In the genomic region with DNA sequence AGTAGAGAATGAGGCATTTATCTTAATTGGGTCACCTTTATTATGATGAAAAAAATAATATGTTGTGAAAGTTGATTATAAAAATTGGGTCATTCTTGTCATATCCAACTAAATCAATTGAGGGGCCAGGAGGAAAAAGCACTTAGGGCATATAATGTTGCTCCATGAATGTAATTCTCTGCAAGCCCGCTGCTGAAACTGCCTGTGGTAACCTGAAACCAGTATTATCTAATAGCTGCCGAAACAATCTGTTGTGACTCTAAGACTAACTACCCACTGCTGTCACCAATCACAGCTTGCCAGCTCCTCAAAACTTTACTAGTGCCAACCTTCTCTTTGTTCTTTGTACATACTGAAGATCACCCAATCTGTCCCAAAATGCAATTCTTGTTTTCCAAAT, we compare ENCODE assay signal across 13 cellular contexts.
DNase-seq lines count a peak whose midpoint lies in the region; ATAC-seq and TF ChIP-seq lines count a peak whose summit lies in the region.
"Had no signal": no experiment of that assay in that cellular context is flagged by ENCODE, and none has a peak within 500 bp of the region (broad histone marks: within the 10 kb centered on the region; RNA-seq: fewer than 3 reads in every experiment).

No MANE protein-coding gene starts in this region.

- H4K20me1 ChIP-seq in OCI-LY3 (ENCODE audit: insufficient read depth, low read length), result peaks cover 56% of the 10 kb centered on the region

- ATAC-seq in Right ventricle myocardium inferior (peak; percentile 69), GM18520 (IDR thresholded peaks at IDR 0.05; ENCODE audit: unreplicated experiment) (no peak), upper lobe of left lung (ENCODE audit: low FRiP score in 2 of 2) (no peak)
- ATAC-seq: natural killer cell had no signal

- no peaks in the 10 kb centered on the region for H3K27me3 ChIP-seq in right atrium auricular region
- no peaks in the 10 kb centered on the region for H3K27me3 ChIP-seq in OCI-LY3 (ENCODE audit: low read depth, low read length)
- no peaks in the 10 kb centered on the region for H3K27me3 ChIP-seq in upper lobe of left lung
- H3K27me3 ChIP-seq in stomach, result no peaks in the 10 kb centered on the region

- TF ChIP-seq POLR2A in upper lobe of left lung (IDR thresholded peaks at IDR 0.05) (no peak), stomach (IDR thresholded peaks at IDR 0.05) (no peak)

- TF ChIP-seq CTCF in right atrium auricular region (IDR thresholded peaks at IDR 0.05), result no peak
- TF ChIP-seq CTCF in OCI-LY3 (IDR thresholded peaks at IDR 0.05; ENCODE audit: low read depth, low read length), result no peak
- TF ChIP-seq CTCF in fibroblast of villous mesenchyme (IDR thresholded peaks at IDR 0.05; ENCODE audit: insufficient read depth, low read depth, low read length), result no peak
- TF ChIP-seq CTCF in upper lobe of left lung (IDR thresholded peaks at IDR 0.05), result no peak
- TF ChIP-seq CTCF in stomach (IDR thresholded peaks at IDR 0.05), result no peak

- DNase-seq in Right ventricle myocardium inferior (ENCODE audit: missing footprints) (no peak), right atrium auricular region (ENCODE audit: low spot score) (no peak), fibroblast of villous mesenchyme (ENCODE audit: low read depth) (peak; percentile 30), stromal cell of bone marrow (ENCODE audit: low read depth) (peak; percentile 28), upper lobe of left lung (no peak), stomach (no peak)
- DNase-seq: 8988T; activated CD4-positive, alpha-beta T cell treated with anti-CD3 and anti-CD28 coated beads for 4 hours; activated gamma-delta T cell treated with Interleukin-2 at 50 U/mL for 16 hours; dermis blood vessel endothelial cell; natural killer cell had no signal

- H3K27ac ChIP-seq in right atrium auricular region, result no peak overlapping the region
- H3K27ac ChIP-seq in OCI-LY3 (ENCODE audit: low read length), result peak overlapping the region; percentile 0; the same call in 1 of the 2 replicates
- H3K27ac ChIP-seq in upper lobe of left lung, result no peak overlapping the region
- H3K27ac ChIP-seq in stomach, result no peak overlapping the region

- no peak for TF ChIP-seq EP300 in upper lobe of left lung (IDR thresholded peaks at IDR 0.05)
- TF ChIP-seq EP300 in stomach (IDR thresholded peaks at IDR 0.05), result no peak

- H3K9ac ChIP-seq in OCI-LY3 (ENCODE audit: low read length), result no peak overlapping the region

- H3K9me3 ChIP-seq in right atrium auricular region, result no peaks in the 10 kb centered on the region
- no peaks in the 10 kb centered on the region for H3K9me3 ChIP-seq in OCI-LY3 (ENCODE audit: insufficient read depth, low read length)
- no peaks in the 10 kb centered on the region for H3K9me3 ChIP-seq in upper lobe of left lung
- H3K9me3 ChIP-seq in stomach, result no peaks in the 10 kb centered on the region

- 64 to 73% methylated on average over 2 of the region's 2 CpGs for WGBS in upper lobe of left lung, 2 donors
- 26 to 56% (median 29%) methylated on average over 2 of the region's 2 CpGs for WGBS in stomach, 5 donors

- no peak overlapping the region for H2AFZ ChIP-seq in OCI-LY3 (ENCODE audit: low read depth, low read length)

- H3K36me3 ChIP-seq in right atrium auricular region (no peaks in the 10 kb centered on the region), OCI-LY3 (replicated peaks; ENCODE audit: low read depth, low read length) (peaks cover 37% of the 10 kb centered on the region), upper lobe of left lung (no peaks in the 10 kb centered on the region), stomach (no peaks in the 10 kb centered on the region)

- no peak overlapping the region for H3K4me2 ChIP-seq in OCI-LY3 (ENCODE audit: low read length)

- intact Hi-C loops in Right ventricle myocardium inferior (cut with DNase I) (no loop called here), stomach (cut with DNase I; ENCODE audit: low total_unique reads) (no loop called here)

- peaks cover 86% of the 10 kb centered on the region for H3K79me2 ChIP-seq in OCI-LY3 (ENCODE audit: low read length)

- no peak overlapping the region for H3K4me3 ChIP-seq in right atrium auricular region
- no peak overlapping the region for H3K4me3 ChIP-seq in OCI-LY3 (ENCODE audit: low read length)
- no peak overlapping the region for H3K4me3 ChIP-seq in fibroblast of villous mesenchyme (ENCODE audit: low read depth, low read length)
- no peak overlapping the region for H3K4me3 ChIP-seq in upper lobe of left lung
- no peak overlapping the region for H3K4me3 ChIP-seq in stomach

- H3K4me1 ChIP-seq in right atrium auricular region, result peaks cover 0 to 24% of the 10 kb centered on the region in 2 donors
- peaks cover 7% of the 10 kb centered on the region for H3K4me1 ChIP-seq in OCI-LY3 (ENCODE audit: low read length)
- H3K4me1 ChIP-seq in upper lobe of left lung, result peaks cover under 1 to 7% (median 4%) of the 10 kb centered on the region in 4 donors
- H3K4me1 ChIP-seq in stomach, result peaks cover 0 to 6% (median 0%) of the 10 kb centered on the region in 4 donors

Comparison
In these comparisons a context has a peak if more than half of its experiments do, and no peak if none do; other contexts are left out.
1. DNase-seq: peak in fibroblast of villous mesenchyme (single experiment) and stromal cell of bone marrow (single experiment); none in Right ventricle myocardium inferior (single experiment), right atrium auricular region (single experiment), upper lobe of left lung (0 of 2) and stomach (single experiment).